In genomic region chr15:51970981-51971352, GRCh38 we compare ENCODE assay signal across 8 cellular contexts. TPM values are rescaled to one million over a fixed set of nuclear protein-coding genes. Genes with fewer than 3 reads are reported as not detected.
DNase-seq lines count a peak whose midpoint lies in the region; ATAC-seq and TF ChIP-seq lines count a peak whose summit lies in the region.

No MANE protein-coding gene starts in this region.

- intact Hi-C loops in gastrocnemius medialis (cut with DNase I; ENCODE audit: low total_unique reads) = loop anchor here (1.0 to 5.0 kb wide), 3 partner anchors 48 to 166 kb away; partner anchors contain the start of gene MAPK6

- TF ChIP-seq CTCF in GM12864 (IDR thresholded peaks at IDR 0.05; ENCODE audit: low read depth, low read length, missing control alignments) (no peak), fibroblast of villous mesenchyme (IDR thresholded peaks at IDR 0.05; ENCODE audit: insufficient read depth, low read depth, low read length) (no peak), gastrocnemius medialis (IDR thresholded peaks at IDR 0.05 in 4 of 5, conservative IDR thresholded peaks at IDR 0.05 in 1 of 5) (no peak)

- peak overlapping the region; percentile 99 for H3K4me3 ChIP-seq in GM12864 (ENCODE audit: low read depth, low read length)
- H3K4me3 ChIP-seq in HAP-1 = peak overlapping the region; percentile 94
- H3K4me3 ChIP-seq in SJCRH30 = peak overlapping the region; percentile 94
- peak overlapping the region; percentile 75 for H3K4me3 ChIP-seq in fibroblast of villous mesenchyme (ENCODE audit: low read depth, low read length)
- peak overlapping the region; percentile 71 to 95 (median 90) for H3K4me3 ChIP-seq in gastrocnemius medialis

- DNase-seq in GM12864 (ENCODE audit: low read depth) (no peak), HAP-1 (ENCODE audit: low spot score in 2 of 2) (peak in 1 of 2 experiments; percentile 28), SJCRH30 (no peak), fibroblast of villous mesenchyme (ENCODE audit: low read depth) (no peak), gastrocnemius medialis (no peak), amniotic stem cell (lab: John Stamatoyannopoulos, UW) (no peak), NCI-H2196 treated with DMSO at 0.1 percent for 48 hours (lab: John Stamatoyannopoulos, UW; ENCODE audit: unreplicated experiment) (no peak), islet precursor cell (no peak)

- no peaks in the 10 kb centered on the region; the same call in 1 of the 2 replicates for H3K36me3 ChIP-seq in HAP-1 (replicated peaks)
- H3K36me3 ChIP-seq in SJCRH30 = peaks cover 14% of the 10 kb centered on the region
- H3K36me3 ChIP-seq in gastrocnemius medialis = no peaks in the 10 kb centered on the region

- H3K27me3 ChIP-seq in HAP-1 (ENCODE audit: low read depth) (no peaks in the 10 kb centered on the region), SJCRH30 (no peaks in the 10 kb centered on the region), gastrocnemius medialis (no peaks in the 10 kb centered on the region)

- H3K27ac ChIP-seq in SJCRH30 = peak overlapping the region; percentile 99
- H3K27ac ChIP-seq in gastrocnemius medialis = peak overlapping the region; percentile 82 to 91 (median 86)

- no peak for TF ChIP-seq POLR2A in gastrocnemius medialis (IDR thresholded peaks at IDR 0.05)

- H3K4me1 ChIP-seq in HAP-1 (peaks cover 7% of the 10 kb centered on the region; the same call in 1 of the 2 replicates), SJCRH30 (0 out of 2 replicates have a peak, but pooled peaks cover 8% of the 10 kb centered on the region), gastrocnemius medialis (peaks cover 12 to 15% of the 10 kb centered on the region in 2 donors)

- ATAC-seq in gastrocnemius medialis = peak in 1 of 2 donors; percentile 7

- H3K9me3 ChIP-seq in HAP-1 = no peaks in the 10 kb centered on the region; the same call in 1 of the 2 replicates
- H3K9me3 ChIP-seq in SJCRH30 (replicated peaks) = peaks cover 17% of the 10 kb centered on the region
- no peaks in the 10 kb centered on the region for H3K9me3 ChIP-seq in gastrocnemius medialis

- in situ Hi-C loops in HAP-1 (cut with MboI; ENCODE audit: low sequenced_read_pairs) = loop anchor here (10.0 kb wide), 1 partner anchor 244 kb away; no protein-coding TSS in a partner anchor
- in situ Hi-C loops in gastrocnemius medialis (cut with MboI; ENCODE audit: low sequenced_read_pairs in 4 of 4) = no loop called here

RNA-seq across cellular contexts. Expression of gene LEO1, which starts 0.6 kb away (rescaled TPM):
- 61.7 and 65.3 TPM in 2 replicates for total RNA-seq in SJCRH30 (2014; rRNA removed; shearing (Covaris generic))
- 22.2 and 28.1 TPM in 2 replicates for total RNA-seq in fibroblast of villous mesenchyme
- 10 to 100 TPM in 3 of 4 donors, 1 to 10 TPM in 1; 6.7 to 14.8 (median 11.7) TPM for total RNA-seq in gastrocnemius medialis

RNA-seq across cellular contexts. Expression of gene MAPK6, which starts 48.1 kb away (rescaled TPM):
- 71.2 and 84.2 TPM in 2 replicates for total RNA-seq in SJCRH30 (2014; rRNA removed; shearing (Covaris generic))
- 108 and 135 TPM in 2 replicates for total RNA-seq in fibroblast of villous mesenchyme
- 10 to 100 TPM; 47.6 to 84.4 (median 56.4) TPM for total RNA-seq in gastrocnemius medialis
